In genomic region chr2:162473-163135, GRCh38 we compare ENCODE assay signal across 11 cellular contexts.
"Had no signal": no experiment of that assay in that cellular context is flagged by ENCODE, and none has a peak within 500 bp of the region (broad histone marks: within the 10 kb centered on the region; RNA-seq: fewer than 3 reads in every experiment).

No MANE protein-coding gene starts in this region.

- H3K9me3 ChIP-seq: prostate gland had no signal

- H3K4me2 ChIP-seq: smooth muscle cell had no signal

- H3K4me1 Mint-ChIP-seq: memory B cell had no signal

- H3K36me3 Mint-ChIP-seq: activated naive CD4-positive, alpha-beta T cell treated with anti-CD3 and anti-CD28 coated beads, Interleukin-2, amount 10 ng/mL, durations not matched to agents 7 days and 5 days; memory B cell had no signal

- H3K36me3 ChIP-seq: prostate gland had no signal

- H3K27ac ChIP-seq: prostate gland had no signal

- H3K9me3 Mint-ChIP-seq: memory B cell; stimulated activated naive CD8-positive, alpha-beta T cell treated with anti-CD3 and anti-CD28 coated beads, Interleukin-15, amount 100 ng/mL, for 72 hours had no signal

- H3K4me3 ChIP-seq: prostate gland, smooth muscle cell had no signal

- H3K4me3 Mint-ChIP-seq: activated naive CD4-positive, alpha-beta T cell treated with anti-CD3 and anti-CD28 coated beads, Interleukin-2, amount 10 ng/mL, durations not matched to agents 7 days and 5 days; memory B cell; stimulated activated naive CD8-positive, alpha-beta T cell treated with anti-CD3 and anti-CD28 coated beads, Interleukin-15, amount 100 ng/mL, for 72 hours had no signal

- FAIRE-seq: keratinocyte had no signal

- ATAC-seq: left ventricle myocardium superior; right cardiac atrium; stimulated activated naive CD8-positive, alpha-beta T cell treated with anti-CD3 and anti-CD28 coated beads, Interleukin-15, amount 100 ng/mL, for 72 hours had no signal

- H3K4me1 ChIP-seq: prostate gland had no signal

- DNase-seq: activated CD4-positive, alpha-beta T cell treated with anti-CD3 and anti-CD28 coated beads for 1 hour; activated CD4-positive, alpha-beta T cell treated with anti-CD3 and anti-CD28 coated beads, Interleukin-2, amount 50 U/mL, for 4 hours; activated naive CD4-positive, alpha-beta T cell treated with anti-CD3 and anti-CD28 coated beads, Interleukin-2, amount 10 ng/mL, durations not matched to agents 7 days and 5 days; left ventricle myocardium superior; right cardiac atrium; stimulated activated naive CD8-positive, alpha-beta T cell treated with anti-CD3 and anti-CD28 coated beads, Interleukin-15, amount 100 ng/mL, for 72 hours had no signal

- H3K27ac Mint-ChIP-seq: activated naive CD4-positive, alpha-beta T cell treated with anti-CD3 and anti-CD28 coated beads, Interleukin-2, amount 10 ng/mL, durations not matched to agents 7 days and 5 days; activated T-helper 2 cell treated with anti-CD3 and anti-CD28 coated beads, Interferon-gamma antibody, Interleukin-2, Interleukin-4, amounts not matched to agents 10 μg/mL and 5 μg/mL and 100 μg/mL, durations not matched to agents 14 hours and 24 hours and 36 hours; memory B cell; stimulated activated naive CD8-positive, alpha-beta T cell treated with anti-CD3 and anti-CD28 coated beads, Interleukin-15, amount 100 ng/mL, for 72 hours had no signal
